In genomic region chr4:42327323-42327722, GRCh38 we compare ENCODE assay signal across 20 cellular contexts.
A peak's percentile ranks its signal among the peaks of the same experiment; 100 is the strongest.
DNase-seq lines count a peak whose midpoint lies in the region; ATAC-seq and TF ChIP-seq lines count a peak whose summit lies in the region.
"Had no signal": no experiment of that assay in that cellular context is flagged by ENCODE, and none has a peak within 500 bp of the region (broad histone marks: within the 10 kb centered on the region; RNA-seq: fewer than 3 reads in every experiment).

No MANE protein-coding gene starts in this region.

- no peaks in the 10 kb centered on the region for H3K9me3 ChIP-seq in cardiac muscle cell (ENCODE audit: low read depth)
- no peaks in the 10 kb centered on the region for H3K9me3 ChIP-seq in smooth muscle cell (replicated peaks; ENCODE audit: low read depth)
- no peaks in the 10 kb centered on the region for H3K9me3 ChIP-seq in esophagus squamous epithelium
- H3K9me3 ChIP-seq in CD8-positive, alpha-beta T cell (ENCODE audit: low read length): no peaks in the 10 kb centered on the region
- H3K9me3 ChIP-seq: SJSA1 had no signal

- CTCF ChIA-PET in CD8-positive, alpha-beta T cell (lab: Charles Lee): no interaction called here

- H3K27me3 Mint-ChIP-seq in CD8-positive, alpha-beta T cell (ENCODE audit: low read depth): peaks cover 3% of the 10 kb centered on the region

- no peaks in the 10 kb centered on the region for H3K79me2 ChIP-seq in smooth muscle cell (ENCODE audit: low read depth)

- no peaks in the 10 kb centered on the region for H3K36me3 ChIP-seq in cardiac muscle cell
- H3K36me3 ChIP-seq in smooth muscle cell (ENCODE audit: low read depth): no peaks in the 10 kb centered on the region
- no peaks in the 10 kb centered on the region for H3K36me3 ChIP-seq in esophagus squamous epithelium
- no peaks in the 10 kb centered on the region for H3K36me3 ChIP-seq in CD8-positive, alpha-beta T cell (ENCODE audit: insufficient read depth, low read length)
- H3K36me3 ChIP-seq: SJSA1 had no signal

- no peaks in the 10 kb centered on the region for H3K27me3 ChIP-seq in cardiac muscle cell
- no peaks in the 10 kb centered on the region for H3K27me3 ChIP-seq in smooth muscle cell (ENCODE audit: low read depth)
- no peaks in the 10 kb centered on the region for H3K27me3 ChIP-seq in esophagus squamous epithelium
- no peaks in the 10 kb centered on the region for H3K27me3 ChIP-seq in CD8-positive, alpha-beta T cell (ENCODE audit: insufficient read depth, low read length)
- H3K27me3 ChIP-seq: BLaER1 treated with 17β-estradiol and CSF1 and Interleukin-3, amounts not matched to agents 10 nM and 100 nM; SJSA1 had no signal

- WGBS in smooth muscle cell (ENCODE audit: low lambda C conversion rate): 21% methylated on average over 4 of the region's 4 CpGs
- 70 to 88% methylated on average over 4 of the region's 4 CpGs for WGBS in esophagus squamous epithelium, 2 donors

- H3K36me3 Mint-ChIP-seq in CD8-positive, alpha-beta T cell: no peaks in the 10 kb centered on the region
- H3K36me3 Mint-ChIP-seq: CD8-positive, alpha-beta memory T cell had no signal

- H4K20me1 ChIP-seq in smooth muscle cell (ENCODE audit: low read depth): no peaks in the 10 kb centered on the region
- H4K20me1 ChIP-seq: BLaER1 treated with 17β-estradiol and CSF1 and Interleukin-3, amounts not matched to agents 10 nM and 100 nM had no signal

- POLR2A ChIA-PET in CD8-positive, alpha-beta T cell (lab: Charles Lee): no interaction called here

- intact Hi-C loops in esophagus squamous epithelium (cut with DNase I): no loop called here
- intact Hi-C loops in CD8-positive, alpha-beta T cell (cut with DNase I, micrococcal nuclease): no loop called here
- intact Hi-C loops in left colon (cut with DNase I, micrococcal nuclease): no loop called here

- no peak overlapping the region for H3K4me3 ChIP-seq in cardiac muscle cell
- no peak overlapping the region for H3K4me3 ChIP-seq in smooth muscle cell
- no peak overlapping the region for H3K4me3 ChIP-seq in esophagus squamous epithelium
- no peak overlapping the region for H3K4me3 ChIP-seq in CD8-positive, alpha-beta T cell (ENCODE audit: low read depth, low read length)
- H3K4me3 ChIP-seq: BLaER1 treated with 17β-estradiol and CSF1 and Interleukin-3, amounts not matched to agents 10 nM and 100 nM; SJSA1 had no signal

- no peaks in the 10 kb centered on the region for H3K4me1 ChIP-seq in cardiac muscle cell (ENCODE audit: low read depth)
- no peaks in the 10 kb centered on the region for H3K4me1 ChIP-seq in smooth muscle cell (ENCODE audit: low read depth)
- no peaks in the 10 kb centered on the region for H3K4me1 ChIP-seq in esophagus squamous epithelium
- no peaks in the 10 kb centered on the region for H3K4me1 ChIP-seq in CD8-positive, alpha-beta T cell (ENCODE audit: insufficient read depth, low read length)
- H3K4me1 ChIP-seq: SJSA1 had no signal

- H3K4me1 Mint-ChIP-seq in CD8-positive, alpha-beta T cell (ENCODE audit: low read depth): no peaks in the 10 kb centered on the region
- H3K4me1 Mint-ChIP-seq: CD8-positive, alpha-beta memory T cell had no signal

- no peak overlapping the region for H3K4me2 ChIP-seq in smooth muscle cell
- H3K4me2 ChIP-seq: BLaER1 treated with 17β-estradiol and CSF1 and Interleukin-3, amounts not matched to agents 10 nM and 100 nM had no signal

- ATAC-seq in CD8-positive, alpha-beta T cell: no peak
- no peak for ATAC-seq in left colon
- ATAC-seq: HepG2 had no signal

- DNase-seq in NCI-H69 (lab: John Stamatoyannopoulos, UW) (peak; percentile 0), cardiac muscle cell (ENCODE audit: low read depth in 1 of 2, low spot score in 1 of 2) (peak; percentile 46 to 55), left kidney (ENCODE audit: low read depth, low spot score) (peak; percentile 64), smooth muscle cell (lab: John Stamatoyannopoulos, UW; ENCODE audit: unreplicated experiment) (no peak), esophagus squamous epithelium (lab: John Stamatoyannopoulos, UW) (no peak), left colon (no peak)
- DNase-seq in CD8-positive, alpha-beta T cell: no peak
- DNase-seq: CD8-positive, alpha-beta memory T cell; DMS53; EL; KG1; NCI-H1417 treated with DMSO at 0.1 percent for 48 hours; NCI-H187 treated with DMSO at 0.1 percent for 48 hours; NCI-H2227 treated with DMSO at 0.1 percent for 48 hours; NCI-H510A treated with DMSO at 0.1 percent for 48 hours; NCI-H82 had no signal

- no peaks in the 10 kb centered on the region for H3F3A ChIP-seq in smooth muscle cell (ENCODE audit: low read depth)

- TF ChIP-seq POLR2A in esophagus squamous epithelium (IDR thresholded peaks at IDR 0.05): no peak

- H2AFZ ChIP-seq in smooth muscle cell (ENCODE audit: low read depth): peak overlapping the region; percentile 26

- H3K9ac ChIP-seq in smooth muscle cell (ENCODE audit: low read depth): no peak overlapping the region
- H3K9ac ChIP-seq: BLaER1 treated with 17β-estradiol and CSF1 and Interleukin-3, amounts not matched to agents 10 nM and 100 nM had no signal

- H3K9me3 Mint-ChIP-seq in CD8-positive, alpha-beta T cell: no peaks in the 10 kb centered on the region
- H3K9me3 Mint-ChIP-seq: CD8-positive, alpha-beta memory T cell had no signal

- no peak overlapping the region for H3K27ac Mint-ChIP-seq in CD8-positive, alpha-beta T cell
- H3K27ac Mint-ChIP-seq: CD8-positive, alpha-beta memory T cell had no signal

- H3K27ac ChIP-seq in cardiac muscle cell (peak overlapping the region; percentile 2), smooth muscle cell (ENCODE audit: low read depth) (no peak overlapping the region), esophagus squamous epithelium (no peak overlapping the region)
- no peak overlapping the region for H3K27ac ChIP-seq in CD8-positive, alpha-beta T cell (ENCODE audit: low read depth, low read length)
- H3K27ac ChIP-seq: BLaER1 treated with 17β-estradiol and CSF1 and Interleukin-3, amounts not matched to agents 10 nM and 100 nM; RWPE1; SJSA1 had no signal

- no peak overlapping the region for H3K4me3 Mint-ChIP-seq in CD8-positive, alpha-beta T cell
- H3K4me3 Mint-ChIP-seq: CD8-positive, alpha-beta memory T cell had no signal

- TF ChIP-seq CTCF in cardiac muscle cell (IDR thresholded peaks at IDR 0.05; ENCODE audit: low read depth, low read length) (no peak), smooth muscle cell (IDR thresholded peaks at IDR 0.05; ENCODE audit: borderline replicate concordance, insufficient read depth, poor library complexity, severe bottlenecking) (no peak), esophagus squamous epithelium (IDR thresholded peaks at IDR 0.05) (no peak)
- TF ChIP-seq CTCF in CD8-positive, alpha-beta T cell (IDR thresholded peaks at IDR 0.05): no peak

Comparison
In these comparisons a context has a peak if more than half of its experiments do, and no peak if none do; other contexts are left out.
1. DNase-seq: peak in NCI-H69 (single experiment), cardiac muscle cell (2 of 2) and left kidney (single experiment); none in smooth muscle cell (single experiment), esophagus squamous epithelium (single experiment), CD8-positive, alpha-beta T cell (0 of 7) and left colon (0 of 2).